In genomic region chr5:112372543-112372942, GRCh38 we compare ENCODE assay signal across 1 cellular context.
TF ChIP-seq lines count a peak whose summit lies in the region.

No MANE protein-coding gene starts in this region.

TF ChIP-seq in SK-N-SH treated with all-trans-retinoic acid at 6 μM for 48 hours, 23 proteins besides CTCF, POLR2A, EP300 and RAD21 (continued from another document):
- TF ChIP-seq PATZ1 (CRISPR knock-in tag; IDR thresholded peaks at IDR 0.05; ENCODE audit: borderline replicate concordance) = no peak
- no peak for TF ChIP-seq TCF4 (CRISPR knock-in tag; IDR thresholded peaks at IDR 0.05; ENCODE audit: borderline replicate concordance)
- no peak for TF ChIP-seq SNAI2 (CRISPR knock-in tag; IDR thresholded peaks at IDR 0.05)
TF ChIP-seq in SK-N-SH treated with all-trans-retinoic acid at 6 μM for 48 hours: peak in this region for 0.
